1 cellular context compared by ENCODE assay signal in the genomic region with DNA sequence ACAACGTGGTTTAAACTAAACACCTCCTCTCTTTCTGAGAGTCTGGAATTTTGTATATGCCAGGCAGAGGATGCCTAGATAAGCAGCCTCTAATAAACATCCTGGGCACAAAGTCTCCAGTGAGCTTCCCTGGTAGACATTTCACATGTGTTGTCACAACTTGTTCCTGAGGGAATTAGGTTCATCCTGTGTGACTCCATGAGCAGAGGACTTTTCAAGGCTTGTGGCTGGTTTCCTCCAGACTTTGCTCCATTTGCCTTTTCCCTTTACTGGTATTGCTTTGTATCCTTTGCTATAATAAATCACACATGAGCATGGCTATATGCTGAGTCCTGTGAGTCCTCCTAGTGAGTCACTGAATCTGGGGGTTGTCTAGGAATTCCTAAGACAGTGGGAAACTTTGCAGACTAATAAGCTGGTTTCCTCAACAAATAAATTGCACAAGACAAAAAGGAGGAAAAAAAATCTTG.
TF ChIP-seq lines count a peak whose summit lies in the region.

No MANE protein-coding gene starts in this region.

TF ChIP-seq in GM12878, 131 proteins besides CTCF, POLR2A, EP300 and RAD21 (continued from another document):
- TF ChIP-seq, protein P1, sequence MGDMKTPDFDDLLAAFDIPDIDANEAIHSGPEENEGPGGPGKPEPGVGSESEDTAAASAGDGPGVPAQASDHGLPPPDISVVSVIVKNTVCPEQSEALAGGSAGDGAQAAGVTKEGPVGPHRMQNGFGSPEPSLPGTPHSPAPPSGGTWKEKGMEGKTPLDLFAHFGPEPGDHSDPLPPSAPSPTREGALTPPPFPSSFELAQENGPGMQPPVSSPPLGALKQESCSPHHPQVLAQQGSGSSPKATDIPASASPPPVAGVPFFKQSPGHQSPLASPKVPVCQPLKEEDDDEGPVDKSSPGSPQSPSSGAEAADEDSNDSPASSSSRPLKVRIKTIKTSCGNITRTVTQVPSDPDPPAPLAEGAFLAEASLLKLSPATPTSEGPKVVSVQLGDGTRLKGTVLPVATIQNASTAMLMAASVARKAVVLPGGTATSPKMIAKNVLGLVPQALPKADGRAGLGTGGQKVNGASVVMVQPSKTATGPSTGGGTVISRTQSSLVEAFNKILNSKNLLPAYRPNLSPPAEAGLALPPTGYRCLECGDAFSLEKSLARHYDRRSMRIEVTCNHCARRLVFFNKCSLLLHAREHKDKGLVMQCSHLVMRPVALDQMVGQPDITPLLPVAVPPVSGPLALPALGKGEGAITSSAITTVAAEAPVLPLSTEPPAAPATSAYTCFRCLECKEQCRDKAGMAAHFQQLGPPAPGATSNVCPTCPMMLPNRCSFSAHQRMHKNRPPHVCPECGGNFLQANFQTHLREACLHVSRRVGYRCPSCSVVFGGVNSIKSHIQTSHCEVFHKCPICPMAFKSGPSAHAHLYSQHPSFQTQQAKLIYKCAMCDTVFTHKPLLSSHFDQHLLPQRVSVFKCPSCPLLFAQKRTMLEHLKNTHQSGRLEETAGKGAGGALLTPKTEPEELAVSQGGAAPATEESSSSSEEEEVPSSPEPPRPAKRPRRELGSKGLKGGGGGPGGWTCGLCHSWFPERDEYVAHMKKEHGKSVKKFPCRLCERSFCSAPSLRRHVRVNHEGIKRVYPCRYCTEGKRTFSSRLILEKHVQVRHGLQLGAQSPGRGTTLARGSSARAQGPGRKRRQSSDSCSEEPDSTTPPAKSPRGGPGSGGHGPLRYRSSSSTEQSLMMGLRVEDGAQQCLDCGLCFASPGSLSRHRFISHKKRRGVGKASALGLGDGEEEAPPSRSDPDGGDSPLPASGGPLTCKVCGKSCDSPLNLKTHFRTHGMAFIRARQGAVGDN (IDR thresholded peaks at IDR 0.05): no peak
- TF ChIP-seq PML (IDR thresholded peaks at IDR 0.05; ENCODE audit: low read length) (no peak), JUND (IDR thresholded peaks at IDR 0.05; ENCODE audit: low read depth, low read length) (no peak), IKZF2 (IDR thresholded peaks at IDR 0.05) (no peak), FOS (IDR thresholded peaks at IDR 0.05; ENCODE audit: borderline replicate concordance, extremely low read depth, insufficient read length) (no peak), MYC (IDR thresholded peaks at IDR 0.05; ENCODE audit: insufficient read depth, insufficient read length, insufficient replicate concordance, low read length, severe bottlenecking) (no peak), POU2F2 (IDR thresholded peaks at IDR 0.05; ENCODE audit: borderline replicate concordance, low read depth, low read length) (no peak), BCL11A (IDR thresholded peaks at IDR 0.05; ENCODE audit: low read depth, low read length) (no peak)
